Comparison of ENCODE assay signal across 15 cellular contexts in genomic region chr12:108772896-108773797, GRCh38. TPM values are rescaled to one million over a fixed set of nuclear protein-coding genes. Genes with fewer than 3 reads are reported as not detected.
DNase-seq lines count a peak whose midpoint lies in the region; ATAC-seq, FAIRE-seq and TF ChIP-seq lines count a peak whose summit lies in the region.
"Had no signal": no experiment of that assay in that cellular context is flagged by ENCODE, and none has a peak within 500 bp of the region (broad histone marks: within the 10 kb centered on the region; RNA-seq: fewer than 3 reads in every experiment).

No MANE protein-coding gene starts in this region.

- no peak for TF ChIP-seq EP300 in K562 (IDR thresholded peaks at IDR 0.05; ENCODE audit: low read length)

- DNase-seq in K562 (ENCODE audit: extremely low read depth in 1 of 4, low spot score in 3 of 4) (no peak), right cardiac atrium (no peak), NCI-H82 treated with DMSO at 0.1 percent for 48 hours (lab: John Stamatoyannopoulos, UW; ENCODE audit: unreplicated experiment) (no peak), dedifferentiated amniotic fluid mesenchymal stem cell (ENCODE audit: extremely low spot score) (no peak)
- DNase-seq in stimulated activated CD4-positive, alpha-beta T cell treated with anti-CD3 and anti-CD28 coated beads, Interleukin-2, amount 100 ng/mL, for 24 hours, result no peak
- DNase-seq: activated CD8-positive, alpha-beta memory T cell treated with anti-CD3 and anti-CD28 coated beads, Interleukin-2, amount 50 U/mL, for 48 hours; NCI-H2227 treated with DMSO at 0.1 percent for 48 hours; OCI-M1 had no signal

- H3K27me3 ChIP-seq in K562 (ENCODE audit: control insufficient read depth in 2 of 2, insufficient read depth in 2 of 2, low read length in 2 of 2) (no peaks in the 10 kb centered on the region; a peak in 2 of 5 replicates), right cardiac atrium (ENCODE audit: control insufficient read depth, insufficient read depth) (no peaks in the 10 kb centered on the region), skeletal muscle satellite cell (ENCODE audit: control insufficient read depth, insufficient read depth, low read length) (no peaks in the 10 kb centered on the region)
- H3K27me3 ChIP-seq: thyroid gland had no signal

- POLR2A ChIA-PET in HEK293 (lab: Yijun Ruan, JAX), result no interaction called here
- POLR2A ChIA-PET in K562 (lab: Yijun Ruan, JAX), result interaction anchor here (0.6 kb wide), 1 partner anchor 47 kb away, joined by 3 read pairs; no protein-coding TSS in a partner anchor

- no TSS peak for BruUV-seq in K562 (replicated peaks; lab: Mats Ljungman, UMichigan)

- H3K36me3 ChIP-seq in HEK293 (ENCODE audit: control insufficient read depth in 2 of 2, insufficient read depth in 1 of 2, low read length in 2 of 2), result no peaks in the 10 kb centered on the region
- H3K36me3 ChIP-seq in K562 (ENCODE audit: control insufficient read depth, insufficient read depth, low read length), result no peaks in the 10 kb centered on the region
- H3K36me3 ChIP-seq in skeletal muscle satellite cell (ENCODE audit: insufficient read depth, low read length), result no peaks in the 10 kb centered on the region
- H3K36me3 ChIP-seq: left lung, thyroid gland had no signal

- H3K4me1 ChIP-seq in HEK293 (ENCODE audit: control insufficient read depth, insufficient read depth, low read length) (no peaks in the 10 kb centered on the region), K562 (replicated peaks in 1 of 2; ENCODE audit: control insufficient read depth in 2 of 2, insufficient read depth in 2 of 2, low read length in 2 of 2) (peaks cover 0 to 20% of the 10 kb centered on the region in 2 experiments; a peak in 3 of 5 replicates), right cardiac atrium (ENCODE audit: control insufficient read depth, insufficient read depth, low read length) (peaks cover 28% of the 10 kb centered on the region), skeletal muscle satellite cell (ENCODE audit: control insufficient read depth, insufficient read depth, low read length) (peaks cover 27% of the 10 kb centered on the region)

- TF ChIP-seq CTCF in HEK293 (tag by site-specific recombination; IDR thresholded peaks at IDR 0.05) (no peak), K562 (IDR thresholded peaks at IDR 0.05 in 2 of 3, conservative IDR thresholded peaks at IDR 0.05 in 1 of 3; ENCODE audit: insufficient read depth in 2 of 3, low read depth in 1 of 3, low read length in 3 of 3) (no peak)

- ATAC-seq in K562 (no peak), right cardiac atrium (no peak), GM18517 (IDR thresholded peaks at IDR 0.05; ENCODE audit: unreplicated experiment) (no peak)
- ATAC-seq: activated CD4-positive, CD25-positive, alpha-beta regulatory T cell treated with anti-CD3 and anti-CD28 coated beads, Interleukin-2, amount 50 U/mL, for 24 hours had no signal

- H3K4me2 ChIP-seq in K562 (ENCODE audit: insufficient read depth, low read length) (no peak overlapping the region), skeletal muscle satellite cell (ENCODE audit: low read length) (peak overlapping the region; percentile 56)

- no peaks in the 10 kb centered on the region for H3K9me1 ChIP-seq in K562 (ENCODE audit: control insufficient read depth, insufficient read depth, low read length)

- no peak for TF ChIP-seq RAD21 in K562 (CRISPR knock-in tag; conservative IDR thresholded peaks at IDR 0.05 in 1 of 2, IDR thresholded peaks at IDR 0.05 in 1 of 2)

- no peaks in the 10 kb centered on the region for H4K20me1 ChIP-seq in K562 (replicated peaks; ENCODE audit: control insufficient read depth, insufficient read depth, low read length)

- H3K9me3 ChIP-seq in HEK293 (ENCODE audit: control insufficient read depth, insufficient read depth, low read depth, low read length) (no peaks in the 10 kb centered on the region), K562 (replicated peaks; ENCODE audit: control insufficient read depth, insufficient read depth, low read depth, low read length) (no peaks in the 10 kb centered on the region), right cardiac atrium (ENCODE audit: control insufficient read depth, low read length) (no peaks in the 10 kb centered on the region), skeletal muscle satellite cell (replicated peaks; ENCODE audit: low read length) (no peaks in the 10 kb centered on the region)
- H3K9me3 ChIP-seq: left lung, thyroid gland had no signal

- H3K27ac ChIP-seq in HEK293 (ENCODE audit: extremely low read depth, low read depth, low read length) (no peak overlapping the region), K562 (ENCODE audit: extremely low read depth, low read depth, low read length) (no peak overlapping the region), right cardiac atrium (ENCODE audit: low read length) (peak overlapping the region; percentile 0)
- H3K27ac ChIP-seq: thyroid gland had no signal

- no peak for FAIRE-seq in K562 (lab: Jason Lieb, UNC)
- FAIRE-seq: endothelial cell of umbilical vein had no signal

- H3K9ac ChIP-seq in K562 (ENCODE audit: insufficient read depth in 1 of 2, low read depth in 2 of 2, low read length in 2 of 2), result 0 out of 4 replicates have a peak overlapping the region, but pooled peaks of 1 of the 2 experiments have one; percentile 20
- peak overlapping the region; percentile 1 for H3K9ac ChIP-seq in skeletal muscle satellite cell (ENCODE audit: low read depth, low read length)

- intact Hi-C loops in K562 (cut with micrococcal nuclease) (no loop called here), right cardiac atrium (cut with DNase I) (no loop called here)

- no peaks in the 10 kb centered on the region for H3K79me2 ChIP-seq in K562 (ENCODE audit: control insufficient read depth, insufficient read depth, low read length)

- no peak overlapping the region for H2AFZ ChIP-seq in K562 (ENCODE audit: low read depth, low read length)

- no peak overlapping the region for H3K4me3 ChIP-seq in HEK293 (ENCODE audit: low read depth, low read length)
- no peak overlapping the region for H3K4me3 ChIP-seq in K562
- H3K4me3 ChIP-seq in right cardiac atrium (ENCODE audit: low read length), result no peak overlapping the region
- H3K4me3 ChIP-seq in skeletal muscle satellite cell (ENCODE audit: low read length), result peak overlapping the region; percentile 11
- H3K4me3 ChIP-seq: left lung, thyroid gland had no signal

- no peak for TF ChIP-seq POLR2A in K562 (conservative IDR thresholded peaks at IDR 0.05)

- CTCF ChIA-PET in HEK293 (lab: Yijun Ruan, JAX), result no interaction called here
- CTCF ChIA-PET in K562 (lab: Yijun Ruan, JAX; ENCODE audit: low intra/inter-chr PET ratio), result no interaction called here

- in situ Hi-C loops in K562 (cut with MboI), result no loop called here

- 76% methylated on average over 25 of the region's 25 CpGs for WGBS in K562 (ENCODE audit: insufficient coverage, low coverage, missing lambda C conversion rate)
- 74% methylated on average over 25 of the region's 25 CpGs for WGBS in right cardiac atrium

TF ChIP-seq in HEK293, 187 proteins besides CTCF, POLR2A, EP300 and RAD21 (continues in another document):
- TF ChIP-seq GFI1B (tag by site-specific recombination; IDR thresholded peaks at IDR 0.05) (no peak), ZNF394 (tag by site-specific recombination; IDR thresholded peaks at IDR 0.05; ENCODE audit: borderline replicate concordance) (no peak), ZNF623 (tag by site-specific recombination; IDR thresholded peaks at IDR 0.05) (no peak), ZNF175 (tag by site-specific recombination; IDR thresholded peaks at IDR 0.05) (no peak), ZNF629 (tag by site-specific recombination; IDR thresholded peaks at IDR 0.05) (no peak), ZNF37A (tag by site-specific recombination; IDR thresholded peaks at IDR 0.05) (no peak)

TF ChIP-seq in K562, 482 proteins besides CTCF, POLR2A, EP300 and RAD21 (continues in another document):
- TF ChIP-seq PHF20 (IDR thresholded peaks at IDR 0.05; ENCODE audit: partially characterized antibody), result peak; percentile 52
- TF ChIP-seq ZNF146 (CRISPR knock-in tag; IDR thresholded peaks at IDR 0.05; ENCODE audit: unreplicated experiment), result peak; percentile 6
- TF ChIP-seq ELF1 (tag; IDR thresholded peaks at IDR 0.05), result no peak
- TF ChIP-seq RBBP5 (IDR thresholded peaks at IDR 0.05; ENCODE audit: borderline replicate concordance, insufficient read depth, low read length, poor library complexity, severe bottlenecking), result no peak
- TF ChIP-seq, protein P1, sequence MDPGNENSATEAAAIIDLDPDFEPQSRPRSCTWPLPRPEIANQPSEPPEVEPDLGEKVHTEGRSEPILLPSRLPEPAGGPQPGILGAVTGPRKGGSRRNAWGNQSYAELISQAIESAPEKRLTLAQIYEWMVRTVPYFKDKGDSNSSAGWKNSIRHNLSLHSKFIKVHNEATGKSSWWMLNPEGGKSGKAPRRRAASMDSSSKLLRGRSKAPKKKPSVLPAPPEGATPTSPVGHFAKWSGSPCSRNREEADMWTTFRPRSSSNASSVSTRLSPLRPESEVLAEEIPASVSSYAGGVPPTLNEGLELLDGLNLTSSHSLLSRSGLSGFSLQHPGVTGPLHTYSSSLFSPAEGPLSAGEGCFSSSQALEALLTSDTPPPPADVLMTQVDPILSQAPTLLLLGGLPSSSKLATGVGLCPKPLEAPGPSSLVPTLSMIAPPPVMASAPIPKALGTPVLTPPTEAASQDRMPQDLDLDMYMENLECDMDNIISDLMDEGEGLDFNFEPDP (CRISPR knock-in tag; IDR thresholded peaks at IDR 0.05), result no peak
- peak; percentile 53; the same call in 1 of the 2 replicates for TF ChIP-seq BHLHE40 (IDR thresholded peaks at IDR 0.05; ENCODE audit: low read length)

RNA-seq across cellular contexts. Expression of gene CORO1C, which starts 41.8 kb away (rescaled TPM):
- 275 and 365 TPM in 2 replicates for total RNA-seq in K562 (2011; cell fraction: chromatin; rRNA removed; ENCODE audit: low replicate concordance)
- total RNA-seq in K562 (2011; cell fraction: nucleolus; rRNA removed), result 109 and 134 TPM in 2 replicates
- 215 and 268 TPM in 2 replicates for total RNA-seq in K562 (2011; cell fraction: nucleoplasm; rRNA removed)
- total RNA-seq in K562 (2014; rRNA removed) (118 and 123 TPM in 2 replicates), K562 (2014; rRNA removed; fragmentation: Illumina TruSeq; extraction: Trizol) (154 and 166 TPM in 2 replicates), K562 (2015; rRNA removed; fragmentation: Illumina TruSeq; extraction: Trizol) (141 and 147 TPM in 2 replicates), K562 (2021) (206 TPM in 2 replicates), right cardiac atrium (100 to 1,000 TPM in 2 of 4 donors, 10 to 100 TPM in 2; 85.1 to 122 (median 93.6) TPM)
- polyA plus RNA-seq in K562 (2011; rRNA removed) (265 and 280 TPM in 2 replicates), K562 (2014; fragmentation: Illumina TruSeq; extraction: Trizol) (142 and 159 TPM in 2 replicates), K562 (2014; fragmentation: Nextera tagmentation; extraction: Ambion mirVana) (10 to 100 TPM; 55.2 to 68.6 TPM), K562 (2014; rRNA removed) (125 and 150 TPM in 2 replicates), right cardiac atrium (24.8 TPM)
- polyA plus RNA-seq in K562 (2011; cell fraction: cytosol; rRNA removed), result 140 and 201 TPM in 2 replicates
- polyA plus RNA-seq in K562 (2011; cell fraction: nucleus; rRNA removed), result 132 and 151 TPM in 2 replicates
- 106 and 126 TPM in 2 replicates for polyA plus RNA-seq in K562 (2012)
- 667 and 775 TPM in 2 replicates for polyA minus RNA-seq in K562 (2011; rRNA and poly(A)+ RNA removed)
- polyA minus RNA-seq in K562 (2011; cell fraction: cytosol; rRNA and poly(A)+ RNA removed), result 210 and 245 TPM in 2 replicates
- polyA minus RNA-seq in K562 (2011; cell fraction: nucleus; rRNA and poly(A)+ RNA removed), result 85.0 and 160 TPM in 2 replicates
- 282 and 318 TPM in 2 replicates for total RNA-seq in skeletal muscle satellite cell (2012; rRNA removed)

Comparison
In these comparisons a context has a peak if more than half of its experiments do, and no peak if none do; other contexts are left out.
1. Of the 44 proteins assayed by ChIP-seq in both K562 and HEK293: peak only in K562: ZNF146; only in HEK293: ZBTB26; in both: none; in neither: 42.